1 cellular context compared by ENCODE assay signal in the genomic region with DNA sequence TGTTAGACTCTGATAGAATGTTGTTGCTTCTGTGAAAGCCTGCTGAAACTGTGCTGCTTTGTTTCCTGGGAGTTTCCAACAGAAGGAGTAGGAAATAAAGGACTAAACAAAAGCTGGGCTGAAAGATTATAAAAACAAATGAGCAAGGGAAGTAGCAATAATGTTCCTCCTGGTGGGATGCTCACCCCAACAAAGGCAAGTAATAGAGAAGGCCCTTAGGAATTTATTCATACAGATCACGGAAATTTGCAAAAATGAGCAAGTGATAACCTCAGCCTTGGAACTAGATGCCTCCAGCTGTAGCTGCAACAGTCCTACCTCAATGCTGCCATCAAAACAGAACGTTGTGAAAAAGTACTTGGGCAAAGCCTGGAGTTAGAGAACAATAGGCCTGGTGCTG.
TF ChIP-seq lines count a peak whose summit lies in the region.

No MANE protein-coding gene starts in this region.

TF ChIP-seq in WTC11, 78 proteins besides CTCF, POLR2A, EP300 and RAD21 (continued from another document):
- no peak for TF ChIP-seq RELA (CRISPR knock-in tag; IDR thresholded peaks at IDR 0.05; ENCODE audit: borderline replicate concordance)
- no peak for TF ChIP-seq PRRX2 (CRISPR knock-in tag; IDR thresholded peaks at IDR 0.05)
- no peak for TF ChIP-seq ZNF121 (CRISPR knock-in tag; IDR thresholded peaks at IDR 0.05)
- TF ChIP-seq, protein P1, sequence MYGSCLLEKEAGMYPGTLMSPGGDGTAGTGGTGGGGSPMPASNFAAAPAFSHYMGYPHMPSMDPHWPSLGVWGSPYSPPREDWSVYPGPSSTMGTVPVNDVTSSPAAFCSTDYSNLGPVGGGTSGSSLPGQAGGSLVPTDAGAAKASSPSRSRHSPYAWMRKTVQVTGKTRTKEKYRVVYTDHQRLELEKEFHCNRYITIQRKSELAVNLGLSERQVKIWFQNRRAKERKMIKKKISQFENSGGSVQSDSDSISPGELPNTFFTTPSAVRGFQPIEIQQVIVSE (CRISPR knock-in tag; IDR thresholded peaks at IDR 0.05; ENCODE audit: borderline replicate concordance), result no peak
- TF ChIP-seq ZNF396 (CRISPR knock-in tag; IDR thresholded peaks at IDR 0.05; ENCODE audit: borderline replicate concordance), result no peak
- TF ChIP-seq CREB1 (CRISPR knock-in tag; IDR thresholded peaks at IDR 0.05), result no peak
- TF ChIP-seq ESRRA (CRISPR knock-in tag; IDR thresholded peaks at IDR 0.05; ENCODE audit: borderline replicate concordance), result no peak
TF ChIP-seq in WTC11: peak in this region for 0.
